ENCODE assay signal across 15 cellular contexts in genomic region chr15:96126859-96127258, GRCh38.
DNase-seq lines count a peak whose midpoint lies in the region; ATAC-seq, FAIRE-seq and TF ChIP-seq lines count a peak whose summit lies in the region.
"Had no signal": no experiment of that assay in that cellular context is flagged by ENCODE, and none has a peak within 500 bp of the region (broad histone marks: within the 10 kb centered on the region; RNA-seq: fewer than 3 reads in every experiment).

No MANE protein-coding gene starts in this region.

- no peaks in the 10 kb centered on the region for H3K79me2 ChIP-seq in HCT116 (ENCODE audit: insufficient read depth, low read length)
- H3K79me2 ChIP-seq in K562 (ENCODE audit: control insufficient read depth, insufficient read depth, low read length): peaks cover 18% of the 10 kb centered on the region
- H3K79me2 ChIP-seq in MM.1S (ENCODE audit: low read length): no peaks in the 10 kb centered on the region

- intact Hi-C loops in HCT116 (cut with micrococcal nuclease) (no loop called here), K562 (cut with micrococcal nuclease) (no loop called here), aorta (cut with DNase I) (no loop called here), right lobe of liver (cut with DNase I) (no loop called here)

- no peaks in the 10 kb centered on the region for H3K36me3 ChIP-seq in HCT116 (ENCODE audit: control insufficient read depth in 1 of 2, insufficient read depth in 2 of 2, low read length in 2 of 2)
- H3K36me3 ChIP-seq in K562 (ENCODE audit: control insufficient read depth, insufficient read depth, low read length): peaks cover 36% of the 10 kb centered on the region; the same call in 2 of the 3 replicates
- no peaks in the 10 kb centered on the region for H3K36me3 ChIP-seq in MM.1S (replicated peaks; ENCODE audit: insufficient read depth, low read length)
- no peaks in the 10 kb centered on the region for H3K36me3 ChIP-seq in aorta (ENCODE audit: control insufficient read depth in 1 of 2, insufficient read depth in 2 of 2, low read length in 1 of 2)
- H3K36me3 ChIP-seq in right lobe of liver: no peaks in the 10 kb centered on the region
- H3K36me3 ChIP-seq: BE2C had no signal

- TF ChIP-seq CTCF in HCT116 (IDR thresholded peaks at IDR 0.05 in 2 of 3, conservative IDR thresholded peaks at IDR 0.05 in 1 of 3; ENCODE audit: borderline replicate concordance in 1 of 3, insufficient read depth in 1 of 3, low read depth in 2 of 3, low read length in 2 of 3) (0 out of 6 replicates have a peak, but pooled peaks of 1 of the 3 experiments have one; percentile 7), K562 (IDR thresholded peaks at IDR 0.05 in 2 of 3, conservative IDR thresholded peaks at IDR 0.05 in 1 of 3; ENCODE audit: insufficient read depth in 2 of 3, low read depth in 1 of 3, low read length in 3 of 3) (peak in 2 of 3 experiments; percentile 22 to 24; a peak in 2 of 6 replicates), MM.1S (IDR thresholded peaks at IDR 0.05; ENCODE audit: low read length) (no peak), right lobe of liver (IDR thresholded peaks at IDR 0.05) (no peak)

- no peak overlapping the region for H3K4me3 ChIP-seq in HCT116 (replicated peaks in 1 of 2; ENCODE audit: low read depth in 1 of 2, low read length in 2 of 2)
- H3K4me3 ChIP-seq in K562: no peak overlapping the region
- H3K4me3 ChIP-seq in MM.1S (ENCODE audit: low read length): no peak overlapping the region
- H3K4me3 ChIP-seq in aorta (ENCODE audit: low read length in 2 of 2): no peak overlapping the region
- no peak overlapping the region for H3K4me3 ChIP-seq in right lobe of liver
- H3K4me3 ChIP-seq: A549 had no signal

- H3K4me2 ChIP-seq in HCT116 (ENCODE audit: low read length) (no peak overlapping the region), K562 (ENCODE audit: insufficient read depth, low read length) (no peak overlapping the region), MM.1S (ENCODE audit: low read depth, low read length) (no peak overlapping the region)
- H3K4me2 ChIP-seq: A549 had no signal

- no peak for TF ChIP-seq POLR2A in HCT116 (IDR thresholded peaks at IDR 0.05; ENCODE audit: borderline replicate concordance, extremely low read depth, insufficient read depth, insufficient read length)
- TF ChIP-seq POLR2A in K562 (conservative IDR thresholded peaks at IDR 0.05): no peak; the same call in 1 of the 2 replicates
- TF ChIP-seq POLR2A in right lobe of liver (IDR thresholded peaks at IDR 0.05): no peak

- FAIRE-seq in K562 (lab: Jason Lieb, UNC): no peak
- FAIRE-seq: A549, H54, HepG2, HTR-8/SVneo had no signal

- H3K9ac ChIP-seq in HCT116 (ENCODE audit: low read length) (no peak overlapping the region), K562 (ENCODE audit: insufficient read depth in 1 of 2, low read depth in 2 of 2, low read length in 2 of 2) (no peak overlapping the region), MM.1S (ENCODE audit: low read length) (no peak overlapping the region)

- CTCF ChIA-PET in HCT116 (lab: Charles Lee) (no interaction called here), K562 (lab: Yijun Ruan, JAX; ENCODE audit: low intra/inter-chr PET ratio) (no interaction called here)

- 100% methylated on average over 2 of the region's 5 CpGs for WGBS in K562 (ENCODE audit: insufficient coverage, low coverage, missing lambda C conversion rate)
- WGBS in aorta, 2 donors: 94 to 98% methylated on average over 5 of the region's 5 CpGs
- WGBS in right lobe of liver (ENCODE audit: insufficient coverage, low coverage, low lambda C conversion rate, missing lambda C conversion rate): 93% methylated on average over 4 of the region's 5 CpGs

- H3K9me2 ChIP-seq in HCT116 (ENCODE audit: insufficient read depth): no peaks in the 10 kb centered on the region; the same call in 1 of the 2 replicates
- H3K9me2 ChIP-seq in MM.1S (replicated peaks; ENCODE audit: insufficient read depth, low read length): no peaks in the 10 kb centered on the region

- H3K27ac ChIP-seq in HCT116 (ENCODE audit: low read depth, low read length) (no peak overlapping the region), K562 (ENCODE audit: extremely low read depth, low read depth, low read length) (no peak overlapping the region), MM.1S (ENCODE audit: low read length) (no peak overlapping the region), aorta (ENCODE audit: low read depth in 1 of 2, low read length in 2 of 2) (no peak overlapping the region), right lobe of liver (no peak overlapping the region)
- H3K27ac ChIP-seq: A549, C4-2B had no signal

- H3F3A ChIP-seq in MM.1S (ENCODE audit: insufficient read depth, low read length): no peaks in the 10 kb centered on the region

- peak; percentile 4; the same call in 1 of the 2 replicates for TF ChIP-seq RAD21 in HCT116 (IDR thresholded peaks at IDR 0.05; ENCODE audit: low read depth)
- TF ChIP-seq RAD21 in K562 (CRISPR knock-in tag; conservative IDR thresholded peaks at IDR 0.05 in 1 of 2, IDR thresholded peaks at IDR 0.05 in 1 of 2): no peak; a peak in 1 of 4 replicates

- BruUV-seq in HCT116 (replicated peaks; lab: Mats Ljungman, UMichigan) (no TSS peak), K562 (replicated peaks; lab: Mats Ljungman, UMichigan) (no TSS peak)

- RAD21 ChIA-PET in HCT116 (lab: Charles Lee; ENCODE audit: low non-redundant PET in 1 of 2, low total read pairs in 2 of 2, uncharacterized antibody in 2 of 2, unreplicated experiment in 2 of 2): no interaction called here

- no peak overlapping the region for H2AFZ ChIP-seq in HCT116 (ENCODE audit: low read depth, low read length, poor library complexity, severe bottlenecking)
- no peak overlapping the region for H2AFZ ChIP-seq in K562 (ENCODE audit: low read depth, low read length)
- no peak overlapping the region for H2AFZ ChIP-seq in MM.1S (ENCODE audit: low read length)

- H3K9me1 ChIP-seq in K562 (ENCODE audit: control insufficient read depth, insufficient read depth, low read length): no peaks in the 10 kb centered on the region

- no peaks in the 10 kb centered on the region for H3K27me3 ChIP-seq in HCT116 (ENCODE audit: insufficient read depth, low read length)
- H3K27me3 ChIP-seq in K562 (ENCODE audit: control insufficient read depth in 2 of 2, insufficient read depth in 2 of 2, low read length in 2 of 2): no peaks in the 10 kb centered on the region
- no peaks in the 10 kb centered on the region for H3K27me3 ChIP-seq in MM.1S (replicated peaks; ENCODE audit: insufficient read depth, low read length)
- no peaks in the 10 kb centered on the region for H3K27me3 ChIP-seq in aorta (ENCODE audit: control insufficient read depth in 1 of 2, insufficient read depth in 2 of 2, low read length in 1 of 2)
- H3K27me3 ChIP-seq in right lobe of liver: no peaks in the 10 kb centered on the region
- H3K27me3 ChIP-seq: BE2C had no signal

- in situ Hi-C loops in K562 (cut with MboI): no loop called here

- POLR2A ChIA-PET in HCT116 (lab: Charles Lee): no interaction called here
- POLR2A ChIA-PET in K562 (lab: Yijun Ruan, JAX): no interaction called here

- no peaks in the 10 kb centered on the region for H4K20me1 ChIP-seq in HCT116 (ENCODE audit: insufficient read depth)
- no peaks in the 10 kb centered on the region for H4K20me1 ChIP-seq in K562 (replicated peaks; ENCODE audit: control insufficient read depth, insufficient read depth, low read length)
- H4K20me1 ChIP-seq in MM.1S (ENCODE audit: insufficient read depth, low read length): no peaks in the 10 kb centered on the region

- peaks cover 5 to 36% of the 10 kb centered on the region in 2 experiments; a peak in 3 of 4 replicates for H3K4me1 ChIP-seq in HCT116 (ENCODE audit: control insufficient read depth in 1 of 2, insufficient read depth in 2 of 2, low read length in 2 of 2)
- H3K4me1 ChIP-seq in K562 (replicated peaks in 1 of 2; ENCODE audit: control insufficient read depth in 2 of 2, insufficient read depth in 2 of 2, low read length in 2 of 2): peaks cover 0 to 28% of the 10 kb centered on the region in 2 experiments; a peak in 4 of 5 replicates
- H3K4me1 ChIP-seq in MM.1S (ENCODE audit: low read length): peaks cover 15% of the 10 kb centered on the region; the same call in 1 of the 2 replicates
- H3K4me1 ChIP-seq in aorta (ENCODE audit: control insufficient read depth in 1 of 2, insufficient read depth in 2 of 2, low read length in 2 of 2): no peaks in the 10 kb centered on the region
- H3K4me1 ChIP-seq in right lobe of liver: no peaks in the 10 kb centered on the region
- H3K4me1 ChIP-seq: BE2C had no signal

- DNase-seq in HCT116 (ENCODE audit: low read depth, low spot score) (no peak), K562 (ENCODE audit: extremely low read depth in 1 of 4, low spot score in 3 of 4) (no peak), iPS-NIHi7 (ENCODE audit: extremely low spot score) (peak; percentile 22), MM.1S (no peak), aorta (no peak), right lobe of liver (no peak)
- DNase-seq: BE2C; CD8-positive, alpha-beta memory T cell; DMS53; HFFc6 had no signal

- ATAC-seq in HCT116 (no peak), K562 (peak; percentile 23; the same call in 2 of the 3 replicates), aorta (ENCODE audit: low FRiP score) (no peak), right lobe of liver (no peak)
- ATAC-seq: A549, HepG2 had no signal

- H3K9me3 ChIP-seq in HCT116 (ENCODE audit: control insufficient read depth in 1 of 2, insufficient read depth in 1 of 2, low read depth in 1 of 2, low read length in 2 of 2) (no peaks in the 10 kb centered on the region), K562 (replicated peaks; ENCODE audit: control insufficient read depth, insufficient read depth, low read depth, low read length) (no peaks in the 10 kb centered on the region), MM.1S (replicated peaks; ENCODE audit: insufficient read depth, low read length) (no peaks in the 10 kb centered on the region), aorta (ENCODE audit: control insufficient read depth, low read length) (no peaks in the 10 kb centered on the region), right lobe of liver (no peaks in the 10 kb centered on the region)
- H3K9me3 ChIP-seq: A549, BE2C had no signal

- no peak for TF ChIP-seq EP300 in K562 (IDR thresholded peaks at IDR 0.05; ENCODE audit: low read length)

TF ChIP-seq in HCT116, 20 proteins besides CTCF, POLR2A, EP300 and RAD21 (continues in another document):
- TF ChIP-seq SP1 (IDR thresholded peaks at IDR 0.05; ENCODE audit: low read depth): no peak

TF ChIP-seq in K562, 482 proteins besides CTCF, POLR2A, EP300 and RAD21 (continues in another document):
- TF ChIP-seq TEAD2 (tag; IDR thresholded peaks at IDR 0.05): no peak
- no peak for TF ChIP-seq ZNF324 (CRISPR knock-in tag; IDR thresholded peaks at IDR 0.05)

Comparison
In these comparisons a context has a peak if more than half of its experiments do, and no peak if none do; other contexts are left out.
1. CTCF ChIP-seq: peak in K562 (2 of 3); none in MM.1S (single experiment) and right lobe of liver (0 of 4).
2. Of the 22 proteins assayed by ChIP-seq in both K562 and HCT116: peak only in K562: none; only in HCT116: RAD21; in both: none; in neither: 20; mixed calls (peak in some experiments, not most) for 1.